23 cellular contexts compared by ENCODE assay signal in the genomic region with DNA sequence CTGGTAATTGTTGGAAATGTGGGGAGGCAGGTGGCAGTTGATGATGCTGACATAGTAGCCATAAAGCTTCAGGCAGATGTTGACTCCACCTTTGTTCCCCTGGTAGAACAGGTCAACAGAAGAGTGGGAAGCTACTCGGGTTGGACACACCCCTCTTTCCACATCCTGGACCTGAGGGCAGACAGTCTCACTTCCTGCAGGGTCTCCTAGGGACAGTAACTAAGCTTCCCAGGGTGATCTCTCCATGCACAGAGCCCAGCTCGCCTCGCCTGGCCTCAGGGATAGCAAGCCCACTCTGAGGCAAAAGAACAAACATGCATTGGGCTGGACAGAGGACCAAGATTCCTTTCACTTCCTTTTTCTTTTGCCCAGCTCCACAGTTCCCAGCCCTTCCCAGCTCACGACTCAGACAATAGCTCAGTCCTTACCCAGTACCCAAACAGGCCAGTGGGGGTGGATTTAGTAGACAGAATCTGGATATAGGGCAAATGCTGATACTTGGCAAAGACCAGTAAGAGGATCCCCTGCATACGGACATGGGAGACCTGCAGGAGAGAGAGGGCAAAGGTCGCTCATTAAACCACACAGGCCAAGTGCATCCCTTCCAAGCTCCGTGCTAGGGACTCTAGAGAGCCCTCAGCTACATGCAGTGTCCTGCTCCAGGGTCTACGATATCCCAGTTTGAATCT. TPM values are rescaled to one million over a fixed set of nuclear protein-coding genes. Genes with fewer than 3 reads are reported as not detected.
A peak's percentile ranks its signal among the peaks of the same experiment; 100 is the strongest.
DNase-seq lines count a peak whose midpoint lies in the region; ATAC-seq and TF ChIP-seq lines count a peak whose summit lies in the region.
"Had no signal": no experiment of that assay in that cellular context is flagged by ENCODE, and none has a peak within 500 bp of the region (broad histone marks: within the 10 kb centered on the region; RNA-seq: fewer than 3 reads in every experiment).

No MANE protein-coding gene starts in this region.

- H3K4me3 ChIP-seq in BLaER1, result no peak overlapping the region
- no peak overlapping the region for H3K4me3 ChIP-seq in endodermal cell (ENCODE audit: low read length)
- H3K4me3 ChIP-seq in body of pancreas, result no peak overlapping the region
- H3K4me3 ChIP-seq: SJCRH30, spleen had no signal

- H3K4me3 Mint-ChIP-seq in endodermal cell (no peak overlapping the region), neural crest cell (peak overlapping the region; percentile 41), immature natural killer cell (no peak overlapping the region)
- H3K4me3 Mint-ChIP-seq: activated CD8-positive, alpha-beta T cell treated with anti-CD3 and anti-CD28 coated beads, Interleukin-2, amount 10 ng/mL, durations not matched to agents 7 days and 5 days; dendritic cell treated with granulocyte-macrophage colony-stimulating factor and Interleukin-4, amounts not matched to agents 40 ng/mL and 50 ng/mL, for 4 days; mesothelial cell of epicardium; WTC11 had no signal

- no peaks in the 10 kb centered on the region for H3K9me3 Mint-ChIP-seq in endodermal cell
- no peaks in the 10 kb centered on the region for H3K9me3 Mint-ChIP-seq in neural crest cell
- no peaks in the 10 kb centered on the region for H3K9me3 Mint-ChIP-seq in immature natural killer cell
- H3K9me3 Mint-ChIP-seq: brain; dendritic cell treated with granulocyte-macrophage colony-stimulating factor and Interleukin-4, amounts not matched to agents 40 ng/mL and 50 ng/mL, for 4 days; mesothelial cell of epicardium; WTC11 had no signal

- no peaks in the 10 kb centered on the region for H3K27me3 Mint-ChIP-seq in endodermal cell (ENCODE audit: insufficient read depth)
- H3K27me3 Mint-ChIP-seq in neural crest cell (ENCODE audit: low read depth), result no peaks in the 10 kb centered on the region
- peaks cover 2 to 8% (median 4%) of the 10 kb centered on the region in 3 donors for H3K27me3 Mint-ChIP-seq in immature natural killer cell (ENCODE audit: low read depth in 3 of 3)
- H3K27me3 Mint-ChIP-seq: brain; dendritic cell treated with granulocyte-macrophage colony-stimulating factor and Interleukin-4, amounts not matched to agents 40 ng/mL and 50 ng/mL, for 4 days had no signal

- H3K36me3 Mint-ChIP-seq in endodermal cell (ENCODE audit: low read depth) (peaks cover 38% of the 10 kb centered on the region), neural crest cell (ENCODE audit: low read depth) (no peaks in the 10 kb centered on the region), immature natural killer cell (peaks cover 12 to 49% (median 12%) of the 10 kb centered on the region in 3 donors)
- H3K36me3 Mint-ChIP-seq: WTC11 had no signal

- H3K4me1 Mint-ChIP-seq in endodermal cell (no peaks in the 10 kb centered on the region), neural crest cell (peaks cover 9% of the 10 kb centered on the region), immature natural killer cell (peaks cover 9 to 15% of the 10 kb centered on the region in 2 donors)
- H3K4me1 Mint-ChIP-seq: mesothelial cell of epicardium, WTC11 had no signal

- H3K27me3 ChIP-seq in BLaER1 (no peaks in the 10 kb centered on the region), endodermal cell (ENCODE audit: control insufficient read depth, insufficient read depth, low read length, poor library complexity, severe bottlenecking) (no peaks in the 10 kb centered on the region), body of pancreas (no peaks in the 10 kb centered on the region)
- H3K27me3 ChIP-seq: SJCRH30, spleen had no signal

- 93 to 95% methylated on average over 8 of the region's 8 CpGs for WGBS in endodermal cell (ENCODE audit: insufficient coverage in 1 of 2, insufficient read length in 1 of 2), 2 experiments
- 76 to 80% methylated on average over 8 of the region's 8 CpGs for WGBS in body of pancreas, 2 donors

- ATAC-seq in GM18909 (IDR thresholded peaks at IDR 0.05; ENCODE audit: poor library complexity, unreplicated experiment) (no peak), body of pancreas (no peak)
- ATAC-seq: activated CD8-positive, alpha-beta T cell treated with anti-CD3 and anti-CD28 coated beads, Interleukin-2, amount 10 ng/mL, durations not matched to agents 7 days and 5 days; WTC11 had no signal

- H3K27ac ChIP-seq in BLaER1, result no peak overlapping the region
- H3K27ac ChIP-seq in endodermal cell (ENCODE audit: low read depth, low read length), result no peak overlapping the region
- H3K27ac ChIP-seq in body of pancreas, result no peak overlapping the region
- H3K27ac ChIP-seq: epithelial cell of prostate, SJCRH30, spleen had no signal

- no peak overlapping the region for H3K4me2 ChIP-seq in BLaER1

- no peak for TF ChIP-seq POLR2A in body of pancreas (IDR thresholded peaks at IDR 0.05)

- DNase-seq in ELR (ENCODE audit: low read depth), result peak; percentile 52
- DNase-seq in endodermal cell, result peak; percentile 48
- DNase-seq in neural crest cell (ENCODE audit: low read depth, low spot score), result no peak
- DNase-seq in immature natural killer cell, result no peak
- DNase-seq in body of pancreas, result no peak
- DNase-seq: activated CD8-positive, alpha-beta T cell treated with anti-CD3 and anti-CD28 coated beads, Interleukin-2, amount 10 ng/mL, durations not matched to agents 7 days and 5 days; AML-193; GOT3; Karpas-422; kidney glomerular epithelial cell; NCI-H1105; NCI-H2107; NCI-H524 treated with DMSO at 0.1 percent for 48 hours; SJCRH30; spleen; stimulated activated CD8-positive, alpha-beta memory T cell treated with anti-CD3 and anti-CD28 coated beads, Interleukin-4, amount 100 ng/mL, for 48 hours had no signal

- no peaks in the 10 kb centered on the region for H3K4me1 ChIP-seq in BLaER1
- no peaks in the 10 kb centered on the region for H3K4me1 ChIP-seq in endodermal cell (ENCODE audit: control insufficient read depth, insufficient read depth, low read length)
- peaks cover 3% of the 10 kb centered on the region for H3K4me1 ChIP-seq in body of pancreas
- H3K4me1 ChIP-seq: SJCRH30 had no signal

- peaks cover 74% of the 10 kb centered on the region for H3K36me3 ChIP-seq in BLaER1
- H3K36me3 ChIP-seq in endodermal cell (ENCODE audit: control insufficient read depth, insufficient read depth, low read length), result peaks cover 23% of the 10 kb centered on the region
- peaks cover 0 to 5% of the 10 kb centered on the region in 2 donors for H3K36me3 ChIP-seq in body of pancreas (replicated peaks in 1 of 2; ENCODE audit: insufficient read depth in 1 of 2, low read depth in 2 of 2)
- H3K36me3 ChIP-seq: SJCRH30 had no signal

- intact Hi-C loops in body of pancreas (cut with DNase I), result no loop called here

- TF ChIP-seq CTCF in endodermal cell (conservative IDR thresholded peaks at IDR 0.05), result no peak
- no peak for TF ChIP-seq CTCF in neural crest cell (conservative IDR thresholded peaks at IDR 0.05)
- TF ChIP-seq CTCF in body of pancreas (IDR thresholded peaks at IDR 0.05), result no peak

- H3K27ac Mint-ChIP-seq in endodermal cell, result no peak overlapping the region
- peak overlapping the region; percentile 73 for H3K27ac Mint-ChIP-seq in neural crest cell (ENCODE audit: unreplicated experiment)
- no peak overlapping the region for H3K27ac Mint-ChIP-seq in immature natural killer cell
- H3K27ac Mint-ChIP-seq: activated CD8-positive, alpha-beta T cell treated with anti-CD3 and anti-CD28 coated beads, Interleukin-2, amount 10 ng/mL, durations not matched to agents 7 days and 5 days; brain; dendritic cell treated with granulocyte-macrophage colony-stimulating factor and Interleukin-4, amounts not matched to agents 40 ng/mL and 50 ng/mL, for 4 days; mesothelial cell of epicardium; WTC11 had no signal

- 0 out of 2 replicates have a peak, but pooled peaks cover 8% of the 10 kb centered on the region for H4K20me1 ChIP-seq in BLaER1

- H3K9ac ChIP-seq in BLaER1 (0 out of 2 replicates have a peak overlapping the region, but pooled peaks have one; percentile 9), endodermal cell (ENCODE audit: extremely low read depth, low read length, poor library complexity, severe bottlenecking) (no peak overlapping the region)

- H3K9me3 ChIP-seq in BLaER1 (no peaks in the 10 kb centered on the region), endodermal cell (ENCODE audit: control insufficient read depth, low read length) (no peaks in the 10 kb centered on the region), body of pancreas (no peaks in the 10 kb centered on the region)
- H3K9me3 ChIP-seq: SJCRH30, spleen had no signal

RNA-seq across cellular contexts. Expression of a gene that starts 7.0 kb away (rescaled TPM):
- total RNA-seq in endodermal cell (10 to 100 TPM; 22.2 to 30.0 TPM), neural crest cell (19.4 and 20.0 TPM in 2 replicates), body of pancreas (10 to 100 TPM; 26.4 to 34.2 TPM)
- 21.5 TPM for polyA plus RNA-seq in endodermal cell (2013, experiment 1 of 2)
- 19.5 TPM for polyA plus RNA-seq in endodermal cell (2013, experiment 2 of 2)
- 100 to 1,000 TPM; 113 to 161 (median 120) TPM for polyA plus RNA-seq in immature natural killer cell

RNA-seq across cellular contexts. Expression of a gene that starts 16.9 kb away (rescaled TPM):
- total RNA-seq in endodermal cell, result 10 to 100 TPM; 75.5 to 90.0 TPM
- 32.2 TPM for polyA plus RNA-seq in endodermal cell (2013, experiment 1 of 2)
- 32.5 TPM for polyA plus RNA-seq in endodermal cell (2013, experiment 2 of 2)
- 45.1 and 53.2 TPM in 2 replicates for total RNA-seq in neural crest cell
- under 1 TPM in 2 of 3 donors, not detected in 1; 0.63 to 0.86 TPM for polyA plus RNA-seq in immature natural killer cell
- total RNA-seq in body of pancreas, result 10 to 100 TPM; 77.3 to 94.6 TPM

RNA-seq across cellular contexts. Expression of a gene that starts 53.2 kb away (rescaled TPM):
- 10 to 100 TPM; 62.6 TPM for total RNA-seq in endodermal cell
- 43.6 TPM for polyA plus RNA-seq in endodermal cell (2013, experiment 1 of 2)
- 42.3 TPM for polyA plus RNA-seq in endodermal cell (2013, experiment 2 of 2)
- 80.8 and 86.8 TPM in 2 replicates for total RNA-seq in neural crest cell
- polyA plus RNA-seq in immature natural killer cell, result 10 to 100 TPM; 33.6 to 41.5 (median 37.6) TPM
- total RNA-seq in body of pancreas, result 10 to 100 TPM; 11.2 to 14.3 TPM

RNA-seq across cellular contexts. Expression of a gene that starts 53.4 kb away (rescaled TPM):
- total RNA-seq in endodermal cell (10 to 100 TPM; 50.5 to 52.3 TPM), neural crest cell (57.5 and 58.5 TPM in 2 replicates), body of pancreas (10 to 100 TPM; 27.7 to 35.5 TPM)
- 44.9 TPM for polyA plus RNA-seq in endodermal cell (2013, experiment 1 of 2)
- 43.6 TPM for polyA plus RNA-seq in endodermal cell (2013, experiment 2 of 2)
- 10 to 100 TPM; 10.9 to 20.6 (median 11.1) TPM for polyA plus RNA-seq in immature natural killer cell

Comparison
In these comparisons a context has a peak if more than half of its experiments do, and no peak if none do; other contexts are left out.
1. DNase-seq: peak in ELR (single experiment) and endodermal cell (single experiment); none in neural crest cell (single experiment), immature natural killer cell (0 of 3) and body of pancreas (0 of 4).